8 cellular contexts compared by ENCODE assay signal in genomic region chr6:109373762-109374161, GRCh38. TPM values are rescaled to one million over a fixed set of nuclear protein-coding genes. Genes with fewer than 3 reads are reported as not detected.
DNase-seq lines count a peak whose midpoint lies in the region; ATAC-seq and TF ChIP-seq lines count a peak whose summit lies in the region.

No MANE protein-coding gene starts in this region.

- no peaks in the 10 kb centered on the region for H3K9me3 Mint-ChIP-seq in activated CD4-positive, alpha-beta T cell treated with anti-CD3 and anti-CD28 coated beads, Interleukin-2, amount 10 ng/mL, durations not matched to agents 24 days and 14 days
- H3K9me3 Mint-ChIP-seq in activated T-helper 17 cell treated with anti-CD3 and anti-CD28 coated beads, Interleukin-2, amount 50 U/mL, for 72 hours: no peaks in the 10 kb centered on the region
- H3K9me3 Mint-ChIP-seq in stimulated activated effector memory CD8-positive, alpha-beta T cell treated with anti-CD3 and anti-CD28 coated beads, Interleukin-12 subunit alpha, Interleukin-12 subunit beta, amount 100 ng/mL, for 72 hours: no peaks in the 10 kb centered on the region

- no peak overlapping the region for H3K4me2 ChIP-seq in smooth muscle cell

- peaks cover 98% of the 10 kb centered on the region for H4K20me1 ChIP-seq in smooth muscle cell (ENCODE audit: low read depth)

- H3K27me3 ChIP-seq in smooth muscle cell (ENCODE audit: low read depth): no peaks in the 10 kb centered on the region

- H3F3A ChIP-seq in smooth muscle cell (ENCODE audit: low read depth): no peaks in the 10 kb centered on the region

- H3K9ac ChIP-seq in smooth muscle cell (ENCODE audit: low read depth): no peak overlapping the region

- peak; percentile 82 for DNase-seq in activated CD4-positive, alpha-beta T cell treated with anti-CD3 and anti-CD28 coated beads, Interleukin-2, amount 10 ng/mL, durations not matched to agents 24 days and 14 days
- DNase-seq in activated CD4-positive, alpha-beta T cell treated with anti-CD3 and anti-CD28 coated beads, Interleukin-2, amount 50 U/mL, for 4 hours: no peak
- DNase-seq in stimulated activated effector memory CD8-positive, alpha-beta T cell treated with anti-CD3 and anti-CD28 coated beads, Interleukin-12 subunit alpha, Interleukin-12 subunit beta, amount 100 ng/mL, for 72 hours (ENCODE audit: low spot score in 2 of 2): peak; percentile 24 to 74
- DNase-seq in NCI-H187 (lab: John Stamatoyannopoulos, UW) (no peak), NCI-H2171 (lab: John Stamatoyannopoulos, UW) (no peak), smooth muscle cell (lab: John Stamatoyannopoulos, UW; ENCODE audit: unreplicated experiment) (no peak)

- no peaks in the 10 kb centered on the region for H3K4me1 ChIP-seq in smooth muscle cell (ENCODE audit: low read depth)

- H3K4me1 Mint-ChIP-seq in activated CD4-positive, alpha-beta T cell treated with anti-CD3 and anti-CD28 coated beads, Interleukin-2, amount 10 ng/mL, durations not matched to agents 24 days and 14 days: peaks cover 56% of the 10 kb centered on the region
- H3K4me1 Mint-ChIP-seq in activated T-helper 17 cell treated with anti-CD3 and anti-CD28 coated beads, Interleukin-2, amount 50 U/mL, for 72 hours: peaks cover 50% of the 10 kb centered on the region
- peaks cover 59% of the 10 kb centered on the region for H3K4me1 Mint-ChIP-seq in stimulated activated effector memory CD8-positive, alpha-beta T cell treated with anti-CD3 and anti-CD28 coated beads, Interleukin-12 subunit alpha, Interleukin-12 subunit beta, amount 100 ng/mL, for 72 hours

- peaks cover 37% of the 10 kb centered on the region for H3K36me3 ChIP-seq in smooth muscle cell (ENCODE audit: low read depth)

- H3K4me3 Mint-ChIP-seq in activated CD4-positive, alpha-beta T cell treated with anti-CD3 and anti-CD28 coated beads, Interleukin-2, amount 10 ng/mL, durations not matched to agents 24 days and 14 days: peak overlapping the region; percentile 85
- peak overlapping the region; percentile 72 for H3K4me3 Mint-ChIP-seq in activated T-helper 17 cell treated with anti-CD3 and anti-CD28 coated beads, Interleukin-2, amount 50 U/mL, for 72 hours
- peak overlapping the region; percentile 52 for H3K4me3 Mint-ChIP-seq in stimulated activated effector memory CD8-positive, alpha-beta T cell treated with anti-CD3 and anti-CD28 coated beads, Interleukin-12 subunit alpha, Interleukin-12 subunit beta, amount 100 ng/mL, for 72 hours

- intact Hi-C loops in activated CD4-positive, alpha-beta T cell treated with anti-CD3 and anti-CD28 coated beads, Interleukin-2, amount 10 ng/mL, durations not matched to agents 24 days and 14 days (cut with micrococcal nuclease): loop anchor here (1.0 to 2.0 kb wide), 6 partner anchors 8 to 490 kb away; partner anchors contain the start of genes CEP57L1 and SESN1

- peak overlapping the region; percentile 99 for H3K27ac Mint-ChIP-seq in activated CD4-positive, alpha-beta T cell treated with anti-CD3 and anti-CD28 coated beads, Interleukin-2, amount 10 ng/mL, durations not matched to agents 24 days and 14 days
- peak overlapping the region; percentile 96 for H3K27ac Mint-ChIP-seq in activated T-helper 17 cell treated with anti-CD3 and anti-CD28 coated beads, Interleukin-2, amount 50 U/mL, for 72 hours
- H3K27ac Mint-ChIP-seq in stimulated activated effector memory CD8-positive, alpha-beta T cell treated with anti-CD3 and anti-CD28 coated beads, Interleukin-12 subunit alpha, Interleukin-12 subunit beta, amount 100 ng/mL, for 72 hours: peak overlapping the region; percentile 89

- no peak overlapping the region for H2AFZ ChIP-seq in smooth muscle cell (ENCODE audit: low read depth)

- TF ChIP-seq CTCF in smooth muscle cell (IDR thresholded peaks at IDR 0.05; ENCODE audit: borderline replicate concordance, insufficient read depth, poor library complexity, severe bottlenecking): no peak

- peaks cover 76% of the 10 kb centered on the region for H3K36me3 Mint-ChIP-seq in activated CD4-positive, alpha-beta T cell treated with anti-CD3 and anti-CD28 coated beads, Interleukin-2, amount 10 ng/mL, durations not matched to agents 24 days and 14 days (ENCODE audit: low read depth)
- H3K36me3 Mint-ChIP-seq in activated T-helper 17 cell treated with anti-CD3 and anti-CD28 coated beads, Interleukin-2, amount 50 U/mL, for 72 hours (ENCODE audit: low read depth): peaks cover 100% of the 10 kb centered on the region
- H3K36me3 Mint-ChIP-seq in stimulated activated effector memory CD8-positive, alpha-beta T cell treated with anti-CD3 and anti-CD28 coated beads, Interleukin-12 subunit alpha, Interleukin-12 subunit beta, amount 100 ng/mL, for 72 hours: peaks cover 100% of the 10 kb centered on the region

- peaks cover 74% of the 10 kb centered on the region for H3K79me2 ChIP-seq in smooth muscle cell (ENCODE audit: low read depth)

- H3K9me3 ChIP-seq in smooth muscle cell (replicated peaks; ENCODE audit: low read depth): no peaks in the 10 kb centered on the region

- H3K27ac ChIP-seq in smooth muscle cell (ENCODE audit: low read depth): no peak overlapping the region

- no peak overlapping the region for H3K4me3 ChIP-seq in smooth muscle cell

- no peaks in the 10 kb centered on the region for H3K27me3 Mint-ChIP-seq in activated CD4-positive, alpha-beta T cell treated with anti-CD3 and anti-CD28 coated beads, Interleukin-2, amount 10 ng/mL, durations not matched to agents 24 days and 14 days
- H3K27me3 Mint-ChIP-seq in activated T-helper 17 cell treated with anti-CD3 and anti-CD28 coated beads, Interleukin-2, amount 50 U/mL, for 72 hours: no peaks in the 10 kb centered on the region

- WGBS in smooth muscle cell (ENCODE audit: low lambda C conversion rate): 94% methylated on average over 4 of the region's 4 CpGs

- ATAC-seq in HG03025 (IDR thresholded peaks at IDR 0.05; ENCODE audit: low FRiP score, unreplicated experiment): peak; percentile 89
- ATAC-seq in activated T-helper 17 cell treated with anti-CD3 and anti-CD28 coated beads, Interleukin-2, amount 50 U/mL, for 72 hours (replicated peaks): peak; percentile 97
- ATAC-seq in stimulated activated effector memory CD8-positive, alpha-beta T cell treated with anti-CD3 and anti-CD28 coated beads, Interleukin-12 subunit alpha, Interleukin-12 subunit beta, amount 100 ng/mL, for 72 hours: peak; percentile 98

RNA-seq across cellular contexts. Expression of gene CD164, which starts 8.5 kb away (rescaled TPM):
- total RNA-seq in activated CD4-positive, alpha-beta T cell treated with anti-CD3 and anti-CD28 coated beads, Interleukin-2, amount 10 ng/mL, durations not matched to agents 24 days and 14 days: 256 and 264 TPM in 2 replicates
- total RNA-seq in activated T-helper 17 cell treated with anti-CD3 and anti-CD28 coated beads, Interleukin-2, amount 50 U/mL, for 72 hours: 100 to 1,000 TPM; 178 to 205 TPM
- total RNA-seq in smooth muscle cell: 495 and 529 TPM in 2 replicates
- polyA plus RNA-seq in smooth muscle cell: 272 and 305 TPM in 2 replicates

Comparison
In these comparisons a context has a peak if more than half of its experiments do, and no peak if none do; other contexts are left out.
1. DNase-seq: peak in activated CD4-positive, alpha-beta T cell treated with anti-CD3 and anti-CD28 coated beads, Interleukin-2, amount 10 ng/mL, durations not matched to agents 24 days and 14 days (single experiment) and stimulated activated effector memory CD8-positive, alpha-beta T cell treated with anti-CD3 and anti-CD28 coated beads, Interleukin-12 subunit alpha, Interleukin-12 subunit beta, amount 100 ng/mL, for 72 hours (2 of 2); none in activated CD4-positive, alpha-beta T cell treated with anti-CD3 and anti-CD28 coated beads, Interleukin-2, amount 50 U/mL, for 4 hours (0 of 2), NCI-H187 (0 of 2), NCI-H2171 (single experiment) and smooth muscle cell (single experiment).
2. Peak in every context shown above with its lines, with median percentiles within 50 percentile points of each other: H3K27ac Mint-ChIP-seq, H3K4me3 Mint-ChIP-seq and ATAC-seq.